ENCODE assay signal across 11 cellular contexts in the genomic region with DNA sequence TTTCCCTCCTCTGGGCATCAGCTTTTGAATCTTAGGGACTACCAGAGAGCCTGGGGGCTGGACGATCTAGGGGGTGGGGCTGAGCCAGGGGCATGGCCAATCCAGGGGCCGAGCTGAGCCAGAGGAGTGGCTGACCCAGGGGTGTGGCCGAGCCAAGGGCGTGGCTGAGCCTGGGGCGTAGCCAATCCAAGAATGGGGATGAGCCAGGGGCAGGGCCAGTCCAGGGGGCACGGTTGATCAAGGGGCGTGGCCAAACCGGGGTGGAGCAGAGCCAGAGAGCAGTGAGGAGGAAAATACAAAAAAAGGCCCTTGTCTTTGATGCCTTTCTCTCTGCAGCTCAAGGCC.
DNase-seq lines count a peak whose midpoint lies in the region; ATAC-seq and TF ChIP-seq lines count a peak whose summit lies in the region.
"Had no signal": no experiment of that assay in that cellular context is flagged by ENCODE, and none has a peak within 500 bp of the region (broad histone marks: within the 10 kb centered on the region; RNA-seq: fewer than 3 reads in every experiment).

No MANE protein-coding gene starts in this region.

- H3K4me1 ChIP-seq in psoas muscle = no peaks in the 10 kb centered on the region

- TF ChIP-seq CTCF in psoas muscle (IDR thresholded peaks at IDR 0.05) = no peak

- no peak overlapping the region for H3K4me3 Mint-ChIP-seq in T-cell
- H3K4me3 Mint-ChIP-seq: activated B cell treated with CpG ODN at 0.5 μM for 24 hours had no signal

- no peaks in the 10 kb centered on the region for H3K9me3 ChIP-seq in psoas muscle

- 11 to 12% (median 11%) methylated on average over 8 of the region's 8 CpGs for WGBS in psoas muscle, 3 donors

- peak; percentile 91 to 96 (median 93) for ATAC-seq in psoas muscle
- no peak for ATAC-seq in T-cell (replicated peaks in 1 of 4)

- in situ Hi-C loops in KBM-7 (cut with MboI; ENCODE audit: low pct_unique_long_range_greater_than_20kb, low sequenced_read_pairs) = no loop called here

- H3K4me1 Mint-ChIP-seq in T-cell = no peaks in the 10 kb centered on the region
- H3K4me1 Mint-ChIP-seq: activated B cell treated with CpG ODN at 0.5 μM for 24 hours had no signal

- CTCF ChIA-PET in T-cell (lab: Charles Lee) = interaction anchor here in 1 of 2 donors (1.1 kb wide), 1 partner anchor 9 kb away, joined by 3 read pairs; no protein-coding TSS in a partner anchor

- H3K27me3 Mint-ChIP-seq in T-cell = peaks cover 5 to 8% of the 10 kb centered on the region in 2 donors

- H3K36me3 ChIP-seq in psoas muscle (ENCODE audit: insufficient read depth in 1 of 2, low read depth in 1 of 2) = no peaks in the 10 kb centered on the region

- H3K9me3 Mint-ChIP-seq in T-cell = peaks cover 0 to 6% (median 0%) of the 10 kb centered on the region in 3 donors
- H3K9me3 Mint-ChIP-seq: activated B cell treated with CpG ODN at 0.5 μM for 24 hours had no signal

- POLR2A ChIA-PET in T-cell (lab: Charles Lee) = no interaction called here

- H3K27ac ChIP-seq in psoas muscle = no peak overlapping the region

- no peak overlapping the region for H3K27ac Mint-ChIP-seq in T-cell
- H3K27ac Mint-ChIP-seq: activated B cell treated with CpG ODN at 0.5 μM for 24 hours had no signal

- no peaks in the 10 kb centered on the region for H3K36me3 Mint-ChIP-seq in T-cell

- intact Hi-C loops in psoas muscle (cut with DNase I) = loop anchor here in 1 of 2 donors (5.0 to 10.0 kb wide), 2 partner anchors 343 to 366 kb away; no protein-coding TSS in a partner anchor

- H3K27me3 ChIP-seq in psoas muscle (ENCODE audit: insufficient read depth in 3 of 3, low read length in 2 of 3) = no peaks in the 10 kb centered on the region

- peak; percentile 39 to 51 for DNase-seq in NCI-H187 (lab: John Stamatoyannopoulos, UW)
- no peak for DNase-seq in NCI-H187 treated with DMSO at 0.1 percent for 48 hours (lab: John Stamatoyannopoulos, UW)
- DNase-seq in KBM-7 = peak; percentile 6
- DNase-seq in dermis blood vessel endothelial cell = peak; percentile 10
- DNase-seq in psoas muscle = peak; percentile 61 to 85
- no peak for DNase-seq in T-cell
- DNase-seq in inferior parietal cortex (ENCODE audit: extremely low spot score) = no peak
- DNase-seq in NCI-H446 treated with DMSO at 0.1 percent for 48 hours (lab: John Stamatoyannopoulos, UW) = no peak
- DNase-seq: activated B cell treated with CpG ODN at 0.5 μM for 24 hours, KG1 had no signal

- no peak overlapping the region for H3K4me3 ChIP-seq in psoas muscle
- H3K4me3 ChIP-seq: smooth muscle cell had no signal

Comparison
In these comparisons a context has a peak if more than half of its experiments do, and no peak if none do; other contexts are left out.
1. DNase-seq: peak in NCI-H187 (2 of 2), KBM-7 (single experiment), dermis blood vessel endothelial cell (single experiment) and psoas muscle (2 of 2); none in NCI-H187 treated with DMSO at 0.1 percent for 48 hours (single experiment), T-cell (0 of 34), inferior parietal cortex (single experiment) and NCI-H446 treated with DMSO at 0.1 percent for 48 hours (single experiment).
2. ATAC-seq: peak in psoas muscle (4 of 4); none in T-cell (0 of 4).